19 cellular contexts compared by ENCODE assay signal in the genomic region with DNA sequence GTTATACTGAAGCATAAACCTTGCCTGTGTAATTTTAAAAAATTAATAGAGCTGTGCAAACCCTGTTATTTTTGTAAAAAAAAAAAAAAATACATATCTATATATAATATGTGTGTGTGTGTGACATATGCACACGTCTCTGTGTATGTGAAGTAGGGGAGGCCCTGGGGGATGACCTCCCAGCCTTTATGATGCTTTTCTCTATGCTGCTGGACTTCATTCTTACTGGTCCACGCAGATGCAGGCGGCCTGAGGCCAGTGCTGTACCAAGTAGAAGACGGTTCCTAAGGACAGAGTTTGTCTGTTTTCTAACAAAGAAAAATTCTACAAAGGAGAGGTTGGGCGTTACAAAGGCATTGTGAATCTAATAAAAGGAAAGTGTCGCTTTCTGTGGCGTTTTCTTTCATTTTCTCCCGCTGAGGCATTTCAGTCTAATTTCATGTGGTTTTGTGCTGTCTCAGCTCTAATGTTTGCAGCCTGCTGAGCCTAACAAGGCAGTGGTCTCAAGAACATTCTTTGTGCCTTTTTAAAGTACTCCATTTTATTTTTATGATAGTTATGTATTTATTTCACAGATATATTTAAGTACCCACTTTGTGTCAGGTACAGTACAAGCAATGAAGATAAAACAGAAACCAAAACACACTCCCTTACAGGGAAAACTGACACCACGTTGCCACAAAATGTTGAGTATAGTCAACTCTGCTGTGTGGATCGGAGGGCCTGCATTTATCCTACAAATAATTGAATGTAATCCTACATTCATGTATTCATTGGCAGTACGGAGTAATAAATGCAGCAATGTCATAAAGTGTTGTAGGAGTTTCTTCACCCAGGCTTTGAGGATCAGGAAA.
DNase-seq lines count a peak whose midpoint lies in the region; ATAC-seq and TF ChIP-seq lines count a peak whose summit lies in the region.
"Had no signal": no experiment of that assay in that cellular context is flagged by ENCODE, and none has a peak within 500 bp of the region (broad histone marks: within the 10 kb centered on the region; RNA-seq: fewer than 3 reads in every experiment).

No MANE protein-coding gene starts in this region.

- 90 to 91% methylated on average over 11 of the region's 11 CpGs for WGBS in upper lobe of left lung, 2 donors

- H3K9me3 ChIP-seq in upper lobe of left lung (no peaks in the 10 kb centered on the region), osteoblast (ENCODE audit: low read depth, low read length) (no peaks in the 10 kb centered on the region)
- H3K9me3 ChIP-seq: left lung, neutrophil, thoracic aorta had no signal

- no peak for TF ChIP-seq EP300 in upper lobe of left lung (IDR thresholded peaks at IDR 0.05)

- H3K36me3 ChIP-seq in upper lobe of left lung (peaks cover 26 to 74% (median 45%) of the 10 kb centered on the region in 4 donors), osteoblast (ENCODE audit: insufficient read depth, low read length) (peaks cover 44% of the 10 kb centered on the region)

- no peaks in the 10 kb centered on the region for H3K27me3 Mint-ChIP-seq in activated T-cell treated with anti-CD3 and anti-CD28 coated beads, Interleukin-2, amount 50 U/mL, for 72 hours (ENCODE audit: low read depth)
- no peaks in the 10 kb centered on the region for H3K27me3 Mint-ChIP-seq in T-cell

- CTCF ChIA-PET in T-cell (lab: Charles Lee): interaction anchor here in 1 of 2 donors (0.6 kb wide), 1 partner anchor 540 kb away, joined by 3 read pairs; no protein-coding TSS in a partner anchor

- peak overlapping the region; percentile 18 to 51 for H3K4me3 Mint-ChIP-seq in activated T-cell treated with anti-CD3 and anti-CD28 coated beads, Interleukin-2, amount 50 U/mL, for 72 hours
- H3K4me3 Mint-ChIP-seq in T-cell: peak overlapping the region in 1 of 3 donors; percentile 45
- H3K4me3 Mint-ChIP-seq: CD14-positive monocyte had no signal

- peak; percentile 25 to 58 for ATAC-seq in activated T-cell treated with anti-CD3 and anti-CD28 coated beads, Interleukin-2, amount 50 U/mL, for 72 hours (replicated peaks in 1 of 2)
- ATAC-seq in T-cell (replicated peaks in 1 of 4) (no peak), upper lobe of left lung (ENCODE audit: low FRiP score in 2 of 2) (no peak)
- peak; percentile 15 for ATAC-seq in stimulated activated naive CD8-positive, alpha-beta T cell treated with anti-CD3 and anti-CD28 coated beads, Interleukin-15, Interleukin-2, amounts not matched to agents 100 U/mL and 50 U/mL, for 24 hours
- ATAC-seq: left lung had no signal

- H3K79me2 ChIP-seq in osteoblast (ENCODE audit: insufficient read depth, low read length): no peaks in the 10 kb centered on the region

- H3K9me3 Mint-ChIP-seq in activated T-cell treated with anti-CD3 and anti-CD28 coated beads, Interleukin-2, amount 50 U/mL, for 72 hours: no peaks in the 10 kb centered on the region
- H3K9me3 Mint-ChIP-seq in T-cell: no peaks in the 10 kb centered on the region

- H3K4me1 Mint-ChIP-seq in activated T-cell treated with anti-CD3 and anti-CD28 coated beads, Interleukin-2, amount 50 U/mL, for 72 hours (ENCODE audit: low read depth): peaks cover 5% of the 10 kb centered on the region
- peaks cover 5 to 7% (median 7%) of the 10 kb centered on the region in 3 donors for H3K4me1 Mint-ChIP-seq in T-cell
- H3K4me1 Mint-ChIP-seq: CD14-positive monocyte had no signal

- peaks cover 14 to 30% of the 10 kb centered on the region in 2 donors for H3K36me3 Mint-ChIP-seq in activated T-cell treated with anti-CD3 and anti-CD28 coated beads, Interleukin-2, amount 50 U/mL, for 72 hours (ENCODE audit: insufficient read depth in 2 of 2)
- peaks cover 81% of the 10 kb centered on the region for H3K36me3 Mint-ChIP-seq in T-cell

- TF ChIP-seq CTCF in upper lobe of left lung (IDR thresholded peaks at IDR 0.05) (no peak), osteoblast (IDR thresholded peaks at IDR 0.05; ENCODE audit: extremely low read depth, low read depth, low read length) (no peak)

- H3K4me3 ChIP-seq in upper lobe of left lung (no peak overlapping the region), osteoblast (ENCODE audit: insufficient read depth, low read length) (no peak overlapping the region)
- H3K4me3 ChIP-seq: left lung, thoracic aorta had no signal

- TF ChIP-seq POLR2A in upper lobe of left lung (IDR thresholded peaks at IDR 0.05): no peak

- no peak overlapping the region for H3K4me2 ChIP-seq in osteoblast (ENCODE audit: insufficient read depth, low read length)

- H4K20me1 ChIP-seq in osteoblast (ENCODE audit: insufficient read depth, low read length): peaks cover 2% of the 10 kb centered on the region

- H2AFZ ChIP-seq in osteoblast (ENCODE audit: low read length): no peak overlapping the region

- POLR2A ChIA-PET in T-cell (lab: Charles Lee): no interaction called here

- H3K4me1 ChIP-seq in upper lobe of left lung (no peaks in the 10 kb centered on the region), osteoblast (ENCODE audit: insufficient read depth, low read length) (no peaks in the 10 kb centered on the region)
- H3K4me1 ChIP-seq: left lung had no signal

- DNase-seq in activated T-cell treated with anti-CD3 and anti-CD28 coated beads, Interleukin-2, amount 50 U/mL, for 72 hours: no peak
- DNase-seq in activated T-cell treated with anti-CD3 and anti-CD28 coated beads, Interleukin-2, amount 50 U/mL, for 1 hour: no peak
- DNase-seq in T-cell: no peak
- peak; percentile 16 for DNase-seq in astrocyte of the hippocampus (ENCODE audit: low read depth, low spot score)
- no peak for DNase-seq in stimulated activated naive CD8-positive, alpha-beta T cell treated with anti-CD3 and anti-CD28 coated beads, Interleukin-15, Interleukin-2, amounts not matched to agents 100 U/mL and 50 U/mL, for 24 hours
- no peak for DNase-seq in GDM1 (lab: John Stamatoyannopoulos, UW)
- no peak for DNase-seq in upper lobe of left lung
- no peak for DNase-seq in osteoblast (ENCODE audit: insufficient read length, low spot score, missing footprints)
- DNase-seq: activated CD4-positive, alpha-beta T cell treated with anti-CD3 and anti-CD28 coated beads for 48 hours; aorta; DMS53; left lung; midbrain; NCI-H1694; NCI-H510A treated with DMSO at 0.1 percent for 48 hours had no signal

- H3K27me3 ChIP-seq in upper lobe of left lung: no peaks in the 10 kb centered on the region
- no peaks in the 10 kb centered on the region for H3K27me3 ChIP-seq in osteoblast (ENCODE audit: insufficient read depth, low read length)
- H3K27me3 ChIP-seq: left lung, neutrophil had no signal

- H3K27ac Mint-ChIP-seq in activated T-cell treated with anti-CD3 and anti-CD28 coated beads, Interleukin-2, amount 50 U/mL, for 72 hours: peak overlapping the region; percentile 24
- H3K27ac Mint-ChIP-seq in T-cell: peak overlapping the region; percentile 52 to 64

- H3K27ac ChIP-seq in upper lobe of left lung (no peak overlapping the region), osteoblast (ENCODE audit: low read depth, low read length) (no peak overlapping the region)
- H3K27ac ChIP-seq: left lung, neutrophil, RWPE1, thoracic aorta had no signal

Comparison
In these comparisons a context has a peak if more than half of its experiments do, and no peak if none do; other contexts are left out.
1. ATAC-seq: peak in activated T-cell treated with anti-CD3 and anti-CD28 coated beads, Interleukin-2, amount 50 U/mL, for 72 hours (2 of 2) and stimulated activated naive CD8-positive, alpha-beta T cell treated with anti-CD3 and anti-CD28 coated beads, Interleukin-15, Interleukin-2, amounts not matched to agents 100 U/mL and 50 U/mL, for 24 hours (single experiment); none in T-cell (0 of 4) and upper lobe of left lung (0 of 2).